In the genomic region with DNA sequence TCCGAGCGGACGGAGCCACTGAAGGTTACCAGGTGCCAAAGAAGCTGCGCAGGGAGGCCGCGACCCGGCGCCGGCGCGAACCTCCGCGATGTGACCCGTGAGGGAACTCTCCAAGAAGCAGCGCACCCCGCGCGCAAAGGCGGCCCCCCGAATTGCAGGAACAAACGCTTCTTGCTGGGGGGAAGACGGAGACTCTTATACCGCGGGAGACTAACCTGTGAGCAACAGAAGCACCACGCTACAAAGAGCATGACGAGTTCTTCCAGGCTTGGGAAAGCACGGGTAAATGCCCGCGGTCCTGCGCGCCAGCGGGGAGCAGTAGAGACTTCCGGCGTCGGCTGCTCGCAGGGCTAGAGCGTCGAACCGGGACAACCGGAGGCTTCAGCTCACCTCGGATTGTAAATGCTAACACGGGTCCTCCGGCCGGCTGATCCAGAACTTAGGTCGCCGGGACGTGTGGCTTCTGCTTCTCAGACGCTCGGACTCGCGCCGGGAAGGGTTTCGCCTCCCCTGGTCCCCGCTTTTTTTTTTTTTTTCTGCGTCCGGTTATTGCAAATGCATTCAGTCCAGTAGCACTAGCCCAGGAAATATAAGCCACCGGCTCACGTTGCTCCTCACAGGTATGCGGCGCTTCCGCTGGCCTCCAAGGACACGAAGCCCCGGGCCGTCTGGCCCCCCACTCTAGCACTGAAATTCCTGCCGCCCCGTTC, we compare ENCODE assay signal across 1 cellular context.
A peak's percentile ranks its signal among the peaks of the same experiment; 100 is the strongest.
TF ChIP-seq lines count a peak whose summit lies in the region.

A gene with protein sequence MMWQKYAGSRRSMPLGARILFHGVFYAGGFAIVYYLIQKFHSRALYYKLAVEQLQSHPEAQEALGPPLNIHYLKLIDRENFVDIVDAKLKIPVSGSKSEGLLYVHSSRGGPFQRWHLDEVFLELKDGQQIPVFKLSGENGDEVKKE (minus strand): TSS at position 310 of the 710 bp plus-strand sequence. CDS start 80,909 bp downstream, outside the sequence.

TF ChIP-seq in WTC11, 78 proteins besides CTCF, POLR2A, EP300 and RAD21 (continued from another document):
- peak; percentile 92 for TF ChIP-seq FOXK1 (CRISPR knock-in tag; IDR thresholded peaks at IDR 0.05)
- TF ChIP-seq, protein P1, sequence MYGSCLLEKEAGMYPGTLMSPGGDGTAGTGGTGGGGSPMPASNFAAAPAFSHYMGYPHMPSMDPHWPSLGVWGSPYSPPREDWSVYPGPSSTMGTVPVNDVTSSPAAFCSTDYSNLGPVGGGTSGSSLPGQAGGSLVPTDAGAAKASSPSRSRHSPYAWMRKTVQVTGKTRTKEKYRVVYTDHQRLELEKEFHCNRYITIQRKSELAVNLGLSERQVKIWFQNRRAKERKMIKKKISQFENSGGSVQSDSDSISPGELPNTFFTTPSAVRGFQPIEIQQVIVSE (CRISPR knock-in tag; IDR thresholded peaks at IDR 0.05; ENCODE audit: borderline replicate concordance), result no peak
